16 cellular contexts compared by ENCODE assay signal in the genomic region with DNA sequence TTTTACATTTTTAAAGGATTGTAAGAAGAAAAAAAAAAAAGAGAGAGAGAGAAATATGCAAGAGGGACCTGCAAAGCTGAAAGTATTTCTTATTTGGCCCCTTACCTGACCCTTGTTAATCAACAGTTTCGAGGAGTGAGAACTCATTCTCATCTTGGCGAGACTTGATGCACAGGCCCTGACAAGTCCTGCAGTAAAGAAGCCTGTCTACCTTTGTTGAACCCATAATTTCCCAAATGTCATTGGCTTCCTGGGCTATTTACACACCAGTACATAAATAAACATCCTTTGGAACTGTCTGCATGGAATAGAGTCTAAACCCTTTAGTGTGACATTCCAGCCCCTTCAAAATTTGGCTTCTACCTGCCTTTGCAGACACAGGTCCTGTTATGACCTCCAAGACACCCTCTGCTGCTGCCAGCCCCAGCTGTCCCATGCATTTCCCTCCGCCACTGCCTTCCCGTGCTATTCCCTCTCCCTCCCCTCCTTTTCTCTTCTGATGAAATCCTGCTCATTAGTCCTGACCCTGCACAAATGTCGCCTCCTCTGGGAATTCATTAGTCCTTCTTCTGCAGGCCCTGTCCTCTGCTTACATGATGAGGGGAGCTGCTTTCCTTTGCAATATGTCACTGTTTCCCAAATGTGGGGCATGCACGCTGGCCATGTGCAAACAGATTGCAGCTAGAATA. TPM values are rescaled to one million over a fixed set of nuclear protein-coding genes. Genes with fewer than 3 reads are reported as not detected.
"Had no signal": no experiment of that assay in that cellular context is flagged by ENCODE, and none has a peak within 500 bp of the region (broad histone marks: within the 10 kb centered on the region; RNA-seq: fewer than 3 reads in every experiment).

No MANE protein-coding gene starts in this region.

- H3K36me3 ChIP-seq: tibial artery, vagina had no signal

- H3K27ac ChIP-seq: parathyroid adenoma, tibial artery, vagina had no signal

- H3K4me1 ChIP-seq: parathyroid adenoma, tibial artery, vagina had no signal

- DNase-seq: activated CD4-positive, alpha-beta T cell treated with anti-CD3 and anti-CD28 coated beads, Interleukin-2, amount 50 U/mL, for 4 hours; activated gamma-delta T cell; activated naive CD8-positive, alpha-beta T cell treated with anti-CD3 and anti-CD28 coated beads for 36 hours; activated T-cell treated with anti-CD3 and anti-CD28 coated beads, Interleukin-2, amount 50 U/mL, for 24 hours; dermis blood vessel endothelial cell; mesenchymal stem cell; tibial artery had no signal

- H3K4me3 ChIP-seq: smooth muscle cell, tibial artery, vagina had no signal

- H3K36me3 Mint-ChIP-seq: activated naive CD8-positive, alpha-beta T cell treated with anti-CD3 and anti-CD28 coated beads for 36 hours; stimulated activated effector memory CD8-positive, alpha-beta T cell treated with anti-CD3 and anti-CD28 coated beads, Interleukin-12 subunit alpha, Interleukin-12 subunit beta, amount 100 ng/mL, for 72 hours had no signal

- ATAC-seq: activated CD4-positive, CD25-positive, alpha-beta regulatory T cell treated with anti-CD3 and anti-CD28 coated beads, Interleukin-2, amount 50 U/mL, for 24 hours; esophagus mucosa; stimulated activated effector memory CD8-positive, alpha-beta T cell treated with anti-CD3 and anti-CD28 coated beads, Interleukin-12 subunit alpha, Interleukin-12 subunit beta, amount 100 ng/mL, for 72 hours had no signal

- H3K9me3 ChIP-seq: tibial artery, vagina had no signal

- H3K27ac Mint-ChIP-seq: activated naive CD8-positive, alpha-beta T cell treated with anti-CD3 and anti-CD28 coated beads for 36 hours; activated T-cell treated with anti-CD3 and anti-CD28 coated beads, Interleukin-2, amount 50 U/mL, for 24 hours; stimulated activated effector memory CD8-positive, alpha-beta T cell treated with anti-CD3 and anti-CD28 coated beads, Interleukin-12 subunit alpha, Interleukin-12 subunit beta, amount 100 ng/mL, for 72 hours; T-helper 2 cell treated with Interferon-gamma antibody and Interleukin-4, amounts not matched to agents 5 μg/mL and 100 μg/mL, for 36 hours had no signal

- H3K27me3 ChIP-seq: tibial artery, vagina had no signal

- H3K9me3 Mint-ChIP-seq: activated naive CD8-positive, alpha-beta T cell treated with anti-CD3 and anti-CD28 coated beads for 36 hours; activated T-cell treated with anti-CD3 and anti-CD28 coated beads, Interleukin-2, amount 50 U/mL, for 24 hours; stimulated activated effector memory CD8-positive, alpha-beta T cell treated with anti-CD3 and anti-CD28 coated beads, Interleukin-12 subunit alpha, Interleukin-12 subunit beta, amount 100 ng/mL, for 72 hours; T-helper 2 cell treated with Interferon-gamma antibody and Interleukin-4, amounts not matched to agents 5 μg/mL and 100 μg/mL, for 36 hours had no signal

- H3K27me3 Mint-ChIP-seq: activated naive CD8-positive, alpha-beta T cell treated with anti-CD3 and anti-CD28 coated beads for 36 hours; activated T-cell treated with anti-CD3 and anti-CD28 coated beads, Interleukin-2, amount 50 U/mL, for 24 hours had no signal

- H3K4me3 Mint-ChIP-seq: activated naive CD8-positive, alpha-beta T cell treated with anti-CD3 and anti-CD28 coated beads for 36 hours; activated T-cell treated with anti-CD3 and anti-CD28 coated beads, Interleukin-2, amount 50 U/mL, for 24 hours; stimulated activated effector memory CD8-positive, alpha-beta T cell treated with anti-CD3 and anti-CD28 coated beads, Interleukin-12 subunit alpha, Interleukin-12 subunit beta, amount 100 ng/mL, for 72 hours; T-helper 2 cell treated with Interferon-gamma antibody and Interleukin-4, amounts not matched to agents 5 μg/mL and 100 μg/mL, for 36 hours had no signal

RNA-seq across cellular contexts. Expression of a gene that starts 35.1 kb away (rescaled TPM):
- total RNA-seq: activated naive CD8-positive, alpha-beta T cell treated with anti-CD3 and anti-CD28 coated beads for 36 hours; cerebellum; fibroblast of villous mesenchyme; smooth muscle cell; vagina had no signal
- polyA plus RNA-seq: smooth muscle cell had no signal

RNA-seq across cellular contexts. Expression of a gene that starts 38.5 kb away (rescaled TPM):
- total RNA-seq: activated naive CD8-positive, alpha-beta T cell treated with anti-CD3 and anti-CD28 coated beads for 36 hours; cerebellum; dermis blood vessel endothelial cell; esophagus mucosa; fibroblast of villous mesenchyme; smooth muscle cell; vagina had no signal
- polyA plus RNA-seq: smooth muscle cell had no signal
